8 cellular contexts compared by ENCODE assay signal in the genomic region with DNA sequence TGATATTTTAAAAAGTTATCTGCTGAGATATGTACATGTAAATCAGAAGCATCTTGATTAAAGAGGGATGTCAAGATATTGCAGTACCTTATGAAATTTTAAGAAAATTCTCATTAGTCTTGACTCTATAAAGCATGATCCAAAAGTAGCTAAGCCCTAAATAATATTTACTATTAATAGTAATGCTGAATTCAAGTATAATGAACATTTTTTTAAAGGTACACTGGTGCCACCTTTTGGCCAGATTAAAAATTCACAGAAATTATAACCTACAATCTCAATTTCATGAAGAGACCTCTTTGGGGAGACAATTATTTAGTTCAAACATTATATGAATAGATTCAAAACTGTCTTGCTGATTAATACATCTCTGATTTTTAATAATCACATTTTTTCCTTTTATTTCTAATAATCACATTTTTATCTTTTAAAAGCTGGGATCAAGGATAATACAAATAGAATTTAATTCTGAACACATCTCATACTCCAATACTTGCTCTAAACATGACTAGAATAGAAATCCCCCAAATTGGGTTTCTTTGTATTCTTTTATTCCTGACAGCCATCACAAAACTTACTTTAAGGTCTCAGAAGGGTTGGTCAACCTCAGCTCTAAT. TPM values are rescaled to one million over a fixed set of nuclear protein-coding genes. Genes with fewer than 3 reads are reported as not detected.
DNase-seq lines count a peak whose midpoint lies in the region; TF ChIP-seq lines count a peak whose summit lies in the region.
"Had no signal": no experiment of that assay in that cellular context is flagged by ENCODE, and none has a peak within 500 bp of the region (broad histone marks: within the 10 kb centered on the region; RNA-seq: fewer than 3 reads in every experiment).

No MANE protein-coding gene starts in this region.

- H3K27ac Mint-ChIP-seq in chondrocyte (ENCODE audit: unreplicated experiment) (no peak overlapping the region), neural progenitor cell (no peak overlapping the region)

- no peak overlapping the region for H3K9ac ChIP-seq in MM.1S (ENCODE audit: low read length)
- no peak overlapping the region for H3K9ac ChIP-seq in neural progenitor cell

- H3K4me3 Mint-ChIP-seq in chondrocyte (ENCODE audit: unreplicated experiment) (no peak overlapping the region), neural progenitor cell (no peak overlapping the region)

- H3K27me3 Mint-ChIP-seq in chondrocyte (ENCODE audit: low read depth) (no peaks in the 10 kb centered on the region), neural progenitor cell (ENCODE audit: insufficient read depth, low read depth) (peaks cover 2% of the 10 kb centered on the region)

- H3K36me3 Mint-ChIP-seq in chondrocyte (ENCODE audit: low read depth) (no peaks in the 10 kb centered on the region), neural progenitor cell (no peaks in the 10 kb centered on the region)

- no peak overlapping the region for H3K4me3 ChIP-seq in MM.1S (ENCODE audit: low read length)
- H3K4me3 ChIP-seq in neural progenitor cell, result no peak overlapping the region
- H3K4me3 ChIP-seq: suprapubic skin had no signal

- DNase-seq in ELR (ENCODE audit: low read depth) (peak; percentile 45), MM.1S (no peak), chondrocyte (ENCODE audit: low spot score) (no peak), neural progenitor cell (ENCODE audit: low spot score) (no peak), iPS-NIHi11 (ENCODE audit: low spot score) (no peak), NCI-H2029 (lab: John Stamatoyannopoulos, UW) (no peak)
- DNase-seq in activated CD8-positive, alpha-beta memory T cell treated with anti-CD3 and anti-CD28 coated beads for 24 hours, result no peak

- peak; percentile 18; the same call in 1 of the 2 replicates for TF ChIP-seq CTCF in MM.1S (IDR thresholded peaks at IDR 0.05; ENCODE audit: low read length)
- TF ChIP-seq CTCF in chondrocyte (IDR thresholded peaks at IDR 0.05), result peak; percentile 87
- peak; percentile 43 for TF ChIP-seq CTCF in neural progenitor cell (IDR thresholded peaks at IDR 0.05)

- no peaks in the 10 kb centered on the region for H3K4me1 Mint-ChIP-seq in chondrocyte (ENCODE audit: low read depth)
- peaks cover 8% of the 10 kb centered on the region for H3K4me1 Mint-ChIP-seq in neural progenitor cell

- H3K36me3 ChIP-seq in MM.1S (replicated peaks; ENCODE audit: insufficient read depth, low read length) (no peaks in the 10 kb centered on the region), neural progenitor cell (no peaks in the 10 kb centered on the region)

- H3K4me1 ChIP-seq in MM.1S (ENCODE audit: low read length), result no peaks in the 10 kb centered on the region
- peaks cover 14% of the 10 kb centered on the region for H3K4me1 ChIP-seq in neural progenitor cell
- H3K4me1 ChIP-seq: suprapubic skin had no signal

- no peaks in the 10 kb centered on the region for H3K79me2 ChIP-seq in MM.1S (ENCODE audit: low read length)
- H3K79me2 ChIP-seq in neural progenitor cell (ENCODE audit: low read depth), result no peaks in the 10 kb centered on the region

- no peaks in the 10 kb centered on the region for H3K9me3 Mint-ChIP-seq in chondrocyte (ENCODE audit: low read depth)
- H3K9me3 Mint-ChIP-seq in neural progenitor cell, result no peaks in the 10 kb centered on the region

- H3K9me3 ChIP-seq in MM.1S (replicated peaks; ENCODE audit: insufficient read depth, low read length) (no peaks in the 10 kb centered on the region), neural progenitor cell (ENCODE audit: low read depth) (no peaks in the 10 kb centered on the region)
- H3K9me3 ChIP-seq: suprapubic skin had no signal

- H2AFZ ChIP-seq in MM.1S (ENCODE audit: low read length) (no peak overlapping the region), neural progenitor cell (replicated peaks) (no peak overlapping the region)

- H3K4me2 ChIP-seq in MM.1S (ENCODE audit: low read depth, low read length), result no peak overlapping the region
- H3K4me2 ChIP-seq in neural progenitor cell, result no peak overlapping the region

- no peaks in the 10 kb centered on the region for H3K9me2 ChIP-seq in MM.1S (replicated peaks; ENCODE audit: insufficient read depth, low read length)

- no peak overlapping the region for H3K27ac ChIP-seq in MM.1S (ENCODE audit: low read length)
- no peak overlapping the region for H3K27ac ChIP-seq in neural progenitor cell
- H3K27ac ChIP-seq: suprapubic skin had no signal

- H4K20me1 ChIP-seq in MM.1S (ENCODE audit: insufficient read depth, low read length), result no peaks in the 10 kb centered on the region
- H4K20me1 ChIP-seq in neural progenitor cell (ENCODE audit: low read depth), result no peaks in the 10 kb centered on the region

- H3K27me3 ChIP-seq in MM.1S (replicated peaks; ENCODE audit: insufficient read depth, low read length) (no peaks in the 10 kb centered on the region), neural progenitor cell (no peaks in the 10 kb centered on the region)
- H3K27me3 ChIP-seq: suprapubic skin had no signal

- no peaks in the 10 kb centered on the region for H3F3A ChIP-seq in MM.1S (ENCODE audit: insufficient read depth, low read length)
- H3F3A ChIP-seq in neural progenitor cell (ENCODE audit: low read depth), result peaks cover 14% of the 10 kb centered on the region

RNA-seq across cellular contexts. Expression of gene AKAP5, which starts 13.4 kb away (rescaled TPM):
- total RNA-seq in chondrocyte, result 4.2 to 9.0 TPM (median 4.3 TPM) in 3 replicates
- total RNA-seq in neural progenitor cell (ENCODE audit: low replicate concordance), result 2.4 and 3.2 TPM in 2 replicates

RNA-seq across cellular contexts. Expression of gene ZBTB25, which starts 24.9 kb away (rescaled TPM):
- 9.3 to 12.1 TPM (median 9.7 TPM) in 3 replicates for total RNA-seq in chondrocyte
- 11.6 and 14.3 TPM in 2 replicates for total RNA-seq in neural progenitor cell (ENCODE audit: low replicate concordance)

RNA-seq across cellular contexts. Expression of gene ZBTB1, which starts 25.8 kb away (rescaled TPM):
- total RNA-seq in chondrocyte (48.5 to 49.9 TPM (median 49.3 TPM) in 3 replicates), neural progenitor cell (ENCODE audit: low replicate concordance) (40.9 and 53.3 TPM in 2 replicates)

Comparison
In these comparisons a context has a peak if more than half of its experiments do, and no peak if none do; other contexts are left out.
1. CTCF ChIP-seq: peak in every context shown above with its lines; median percentile 87 in chondrocyte; 43 in neural progenitor cell; 18 in MM.1S.